Comparison of ENCODE assay signal across 26 cellular contexts in genomic region chr7:105188201-105188600, GRCh38.
A peak's percentile ranks its signal among the peaks of the same experiment; 100 is the strongest.
DNase-seq lines count a peak whose midpoint lies in the region; ATAC-seq and TF ChIP-seq lines count a peak whose summit lies in the region.
"Had no signal": no experiment of that assay in that cellular context is flagged by ENCODE, and none has a peak within 500 bp of the region (broad histone marks: within the 10 kb centered on the region; RNA-seq: fewer than 3 reads in every experiment).

No MANE protein-coding gene starts in this region.

- no peak overlapping the region for H3K4me3 ChIP-seq in choroid plexus epithelial cell (ENCODE audit: low read depth, low read length)
- H3K4me3 ChIP-seq: colonic mucosa, gastrocnemius medialis, GM23338 had no signal

- DNase-seq in EH (ENCODE audit: low read depth) (peak; percentile 44), LHCN-M2 (ENCODE audit: low read depth) (peak; percentile 39), choroid plexus epithelial cell (ENCODE audit: low read depth) (peak; percentile 40), iris pigment epithelial cell (ENCODE audit: low read depth) (peak; percentile 49), NCI-H2227 treated with DMSO at 0.1 percent for 48 hours (lab: John Stamatoyannopoulos, UW) (no peak), NCI-H2171 (lab: John Stamatoyannopoulos, UW) (no peak), NCI-H2081 (lab: John Stamatoyannopoulos, UW) (no peak)
- DNase-seq: ACHN; activated CD4-positive, alpha-beta memory T cell treated with anti-CD3 and anti-CD28 coated beads for 36 hours; activated CD4-positive, alpha-beta T cell treated with anti-CD3 and anti-CD28 coated beads for 1 hour; activated CD8-positive, alpha-beta memory T cell treated with anti-CD3 and anti-CD28 coated beads, Interleukin-2, amount 50 U/mL, for 4 hours; activated naive CD4-positive, alpha-beta T cell treated with anti-CD3 and anti-CD28 coated beads, Interleukin-2, amount 50 U/mL, for 16 hours; amygdala; colonic mucosa; effector CD8-positive, alpha-beta T cell; gastrocnemius medialis; left cardiac atrium; NCI-H1092; NCI-H1694; NCI-H510A treated with DMSO at 0.1 percent for 48 hours; PC-3; Right ventricle myocardium superior; stimulated activated naive B cell treated with anti-CD40 and anti-IgM and Interleukin-4, amounts not matched to agents 10 μg/mL and 1 μg/mL and 100 μg/mL, for 72 hours; T-helper 2 cell had no signal

- no peak for ATAC-seq in HG03354 (IDR thresholded peaks at IDR 0.05; ENCODE audit: poor library complexity, severe bottlenecking, unreplicated experiment)
- ATAC-seq: gastrocnemius medialis; left cardiac atrium; PC-3; stimulated activated naive B cell treated with anti-CD40 and anti-IgM and Interleukin-4, amounts not matched to agents 10 μg/mL and 1 μg/mL and 100 μg/mL, for 72 hours had no signal

- no peak for TF ChIP-seq CTCF in choroid plexus epithelial cell (conservative IDR thresholded peaks at IDR 0.05; ENCODE audit: low read depth, low read length)

Comparison
In these comparisons a context has a peak if more than half of its experiments do, and no peak if none do; other contexts are left out.
1. DNase-seq: peak in EH (single experiment), LHCN-M2 (single experiment), choroid plexus epithelial cell (single experiment) and iris pigment epithelial cell (single experiment); none in NCI-H2227 treated with DMSO at 0.1 percent for 48 hours (single experiment), NCI-H2171 (single experiment) and NCI-H2081 (0 of 2).